In genomic region chr22:50285568-50286229, GRCh38 we compare ENCODE assay signal across 17 cellular contexts.
"Had no signal": no experiment of that assay in that cellular context is flagged by ENCODE, and none has a peak within 500 bp of the region (broad histone marks: within the 10 kb centered on the region; RNA-seq: fewer than 3 reads in every experiment).

No MANE protein-coding gene starts in this region.

- H3K36me3 ChIP-seq: neutrophil, uterus had no signal

- ATAC-seq: esophagus mucosa, heart left ventricle had no signal

- H3K4me3 ChIP-seq: heart left ventricle, right atrium auricular region, thyroid gland, uterus had no signal

- DNase-seq: effector memory CD4-positive, alpha-beta T cell; heart left ventricle; hippocampal formation; kidney glomerular epithelial cell; mammary epithelial cell; naive B cell; small intestine; stimulated activated CD4-positive, alpha-beta T cell treated with anti-CD3 and anti-CD28 coated beads, Interleukin-12 subunit alpha, Interleukin-12 subunit beta, amount 100 ng/mL, for 4 hours; stimulated activated naive CD4-positive, alpha-beta T cell; thyroid gland; uterus had no signal

- FAIRE-seq: endometrium, frontal cortex, islet of Langerhans, small intestine had no signal

- H3K27me3 ChIP-seq: heart left ventricle, right atrium auricular region, thyroid gland, uterus had no signal

- H3K4me1 ChIP-seq: uterus had no signal

- H3K9me3 ChIP-seq: heart left ventricle, neutrophil, right atrium auricular region, thyroid gland, uterus had no signal

- H3K27ac ChIP-seq: heart left ventricle, neutrophil, right atrium auricular region, thyroid gland, uterus had no signal
